Comparison of ENCODE assay signal across 1 cellular context in genomic region chr19:11624064-11624463, GRCh38.
TF ChIP-seq lines count a peak whose summit lies in the region.

No MANE protein-coding gene starts in this region.

TF ChIP-seq in GM23338, 12 proteins besides CTCF, POLR2A, EP300 and RAD21 (continued from another document):
- no peak for TF ChIP-seq ZNF462 (CRISPR knock-in tag; IDR thresholded peaks at IDR 0.05)
- TF ChIP-seq ETS1 (IDR thresholded peaks at IDR 0.05), result no peak
- no peak for TF ChIP-seq CREB1 (CRISPR knock-in tag; IDR thresholded peaks at IDR 0.05; ENCODE audit: low read depth)
- TF ChIP-seq NANOG (IDR thresholded peaks at IDR 0.05; ENCODE audit: borderline replicate concordance), result no peak
- no peak for TF ChIP-seq POLR2AphosphoS5 (IDR thresholded peaks at IDR 0.05; ENCODE audit: low read depth)
- TF ChIP-seq ZNF114 (CRISPR knock-in tag; IDR thresholded peaks at IDR 0.05), result no peak
- no peak for TF ChIP-seq ZNF331 (CRISPR knock-in tag; IDR thresholded peaks at IDR 0.05; ENCODE audit: low read depth)
- no peak for TF ChIP-seq EZH2phosphoT487 (IDR thresholded peaks at IDR 0.05; ENCODE audit: unreplicated experiment)
- TF ChIP-seq, protein P1, sequence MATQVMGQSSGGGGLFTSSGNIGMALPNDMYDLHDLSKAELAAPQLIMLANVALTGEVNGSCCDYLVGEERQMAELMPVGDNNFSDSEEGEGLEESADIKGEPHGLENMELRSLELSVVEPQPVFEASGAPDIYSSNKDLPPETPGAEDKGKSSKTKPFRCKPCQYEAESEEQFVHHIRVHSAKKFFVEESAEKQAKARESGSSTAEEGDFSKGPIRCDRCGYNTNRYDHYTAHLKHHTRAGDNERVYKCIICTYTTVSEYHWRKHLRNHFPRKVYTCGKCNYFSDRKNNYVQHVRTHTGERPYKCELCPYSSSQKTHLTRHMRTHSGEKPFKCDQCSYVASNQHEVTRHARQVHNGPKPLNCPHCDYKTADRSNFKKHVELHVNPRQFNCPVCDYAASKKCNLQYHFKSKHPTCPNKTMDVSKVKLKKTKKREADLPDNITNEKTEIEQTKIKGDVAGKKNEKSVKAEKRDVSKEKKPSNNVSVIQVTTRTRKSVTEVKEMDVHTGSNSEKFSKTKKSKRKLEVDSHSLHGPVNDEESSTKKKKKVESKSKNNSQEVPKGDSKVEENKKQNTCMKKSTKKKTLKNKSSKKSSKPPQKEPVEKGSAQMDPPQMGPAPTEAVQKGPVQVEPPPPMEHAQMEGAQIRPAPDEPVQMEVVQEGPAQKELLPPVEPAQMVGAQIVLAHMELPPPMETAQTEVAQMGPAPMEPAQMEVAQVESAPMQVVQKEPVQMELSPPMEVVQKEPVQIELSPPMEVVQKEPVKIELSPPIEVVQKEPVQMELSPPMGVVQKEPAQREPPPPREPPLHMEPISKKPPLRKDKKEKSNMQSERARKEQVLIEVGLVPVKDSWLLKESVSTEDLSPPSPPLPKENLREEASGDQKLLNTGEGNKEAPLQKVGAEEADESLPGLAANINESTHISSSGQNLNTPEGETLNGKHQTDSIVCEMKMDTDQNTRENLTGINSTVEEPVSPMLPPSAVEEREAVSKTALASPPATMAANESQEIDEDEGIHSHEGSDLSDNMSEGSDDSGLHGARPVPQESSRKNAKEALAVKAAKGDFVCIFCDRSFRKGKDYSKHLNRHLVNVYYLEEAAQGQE (IDR thresholded peaks at IDR 0.05; ENCODE audit: unreplicated experiment), result no peak
- TF ChIP-seq JUNB (IDR thresholded peaks at IDR 0.05; ENCODE audit: unreplicated experiment), result no peak
- no peak for TF ChIP-seq EZH2 (IDR thresholded peaks at IDR 0.05; ENCODE audit: low read depth, unreplicated experiment)
